In the genomic region with DNA sequence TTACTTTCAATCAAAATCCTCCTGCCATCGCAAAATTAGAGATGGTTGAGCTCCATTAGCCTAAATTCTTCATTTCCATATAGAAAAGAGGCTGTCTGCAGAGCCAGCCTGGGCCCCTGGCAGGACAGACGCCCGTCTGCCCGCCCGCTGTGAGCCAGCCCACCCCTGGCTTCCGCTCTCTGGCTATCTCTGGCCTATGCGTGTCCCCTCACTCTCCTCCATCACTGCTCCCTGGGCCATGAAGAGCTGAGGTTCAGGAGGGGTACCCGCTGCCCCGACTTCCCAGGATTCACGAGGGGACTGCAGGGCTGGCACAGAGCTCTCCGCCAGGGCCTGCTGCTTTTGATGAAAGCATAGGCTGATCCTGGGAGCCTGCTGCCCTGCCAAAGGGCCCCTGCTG, we compare ENCODE assay signal across 20 cellular contexts.
DNase-seq lines count a peak whose midpoint lies in the region; ATAC-seq and TF ChIP-seq lines count a peak whose summit lies in the region.
"Had no signal": no experiment of that assay in that cellular context is flagged by ENCODE, and none has a peak within 500 bp of the region (broad histone marks: within the 10 kb centered on the region; RNA-seq: fewer than 3 reads in every experiment).

No MANE protein-coding gene starts in this region.

- H3K27me3 Mint-ChIP-seq in neural progenitor cell (ENCODE audit: insufficient read depth, low read depth) = peaks cover 10% of the 10 kb centered on the region
- H3K27me3 Mint-ChIP-seq: activated CD4-positive, alpha-beta memory T cell treated with anti-CD3 and anti-CD28 coated beads for 36 hours; activated naive CD8-positive, alpha-beta T cell treated with anti-CD3 and anti-CD28 coated beads, Interleukin-2, amount 10 ng/mL, durations not matched to agents 7 days and 5 days; B cell had no signal

- no peak for TF ChIP-seq EP300 in transverse colon (IDR thresholded peaks at IDR 0.05; ENCODE audit: low read depth)

- no peaks in the 10 kb centered on the region for H3K9me3 Mint-ChIP-seq in neural progenitor cell
- H3K9me3 Mint-ChIP-seq: activated CD4-positive, alpha-beta memory T cell treated with anti-CD3 and anti-CD28 coated beads for 36 hours; activated naive CD8-positive, alpha-beta T cell treated with anti-CD3 and anti-CD28 coated beads, Interleukin-2, amount 10 ng/mL, durations not matched to agents 7 days and 5 days had no signal

- DNase-seq in heart left ventricle = no peak
- DNase-seq in left ventricle myocardium superior = no peak
- peak; percentile 78 for DNase-seq in WERI-Rb-1
- DNase-seq in neural progenitor cell (ENCODE audit: low spot score) = no peak
- DNase-seq in transverse colon = no peak
- no peak for DNase-seq in NCI-H2171 treated with DMSO at 0.1 percent for 48 hours (lab: John Stamatoyannopoulos, UW)
- DNase-seq in HuH-7 (ENCODE audit: low spot score) = no peak
- no peak for DNase-seq in KBM-7
- DNase-seq: activated effector memory CD4-positive, alpha-beta T cell treated with Interleukin-2 at 50 U/mL for 16 hours; activated naive CD8-positive, alpha-beta T cell treated with anti-CD3 and anti-CD28 coated beads, Interleukin-2, amount 10 ng/mL, durations not matched to agents 7 days and 5 days; effector CD8-positive, alpha-beta T cell; foreskin melanocyte; mammary epithelial cell; NCI-H2081 treated with DMSO at 0.1 percent for 48 hours; stimulated activated CD4-positive, alpha-beta T cell treated with anti-CD3 and anti-CD28 coated beads, Interleukin-1b, Interleukin-23, amount 100 ng/mL, for 48 hours had no signal

- TF ChIP-seq CTCF in heart left ventricle (IDR thresholded peaks at IDR 0.05) (no peak), WERI-Rb-1 (IDR thresholded peaks at IDR 0.05; ENCODE audit: low read depth, low read length) (no peak), neural progenitor cell (IDR thresholded peaks at IDR 0.05) (no peak), transverse colon (IDR thresholded peaks at IDR 0.05) (no peak)

- peaks cover 11 to 100% (median 85%) of the 10 kb centered on the region in 12 donors for H3K4me1 ChIP-seq in heart left ventricle
- H3K4me1 ChIP-seq in neural progenitor cell = peaks cover 74% of the 10 kb centered on the region
- peaks cover 87 to 100% (median 92%) of the 10 kb centered on the region in 4 donors for H3K4me1 ChIP-seq in transverse colon
- H3K4me1 ChIP-seq: SJSA1 had no signal

- H3K79me2 ChIP-seq in neural progenitor cell (ENCODE audit: low read depth) = no peaks in the 10 kb centered on the region

- no peaks in the 10 kb centered on the region for H3K27me3 ChIP-seq in heart left ventricle
- H3K27me3 ChIP-seq in WERI-Rb-1 (ENCODE audit: insufficient read depth, low read depth, severe bottlenecking) = no peaks in the 10 kb centered on the region
- no peaks in the 10 kb centered on the region for H3K27me3 ChIP-seq in neural progenitor cell
- H3K27me3 ChIP-seq in transverse colon = no peaks in the 10 kb centered on the region
- H3K27me3 ChIP-seq: pancreas had no signal

- WGBS in heart left ventricle, 4 donors = 62 to 72% (median 67%) methylated on average over 8 to 11 of the region's 11 CpGs
- WGBS in transverse colon (ENCODE audit: low coverage in 1 of 2), 2 donors = 90 to 100% methylated on average over 1 to 7 of the region's 11 CpGs

- peaks cover 77% of the 10 kb centered on the region for H3K4me1 Mint-ChIP-seq in neural progenitor cell

- no peaks in the 10 kb centered on the region for H3K9me3 ChIP-seq in heart left ventricle
- H3K9me3 ChIP-seq in WERI-Rb-1 (ENCODE audit: severe bottlenecking) = no peaks in the 10 kb centered on the region
- no peaks in the 10 kb centered on the region for H3K9me3 ChIP-seq in neural progenitor cell (ENCODE audit: low read depth)
- H3K9me3 ChIP-seq in transverse colon = no peaks in the 10 kb centered on the region
- H3K9me3 ChIP-seq: pancreas, SJSA1 had no signal

- H3K9ac ChIP-seq in neural progenitor cell = no peak overlapping the region

- no peak for ATAC-seq in heart left ventricle
- ATAC-seq in left ventricle myocardium superior = no peak
- ATAC-seq: GM12878 had no signal

- H4K20me1 ChIP-seq in neural progenitor cell (ENCODE audit: low read depth) = peaks cover 33% of the 10 kb centered on the region

- H3K4me3 ChIP-seq in heart left ventricle = no peak overlapping the region
- peak overlapping the region; percentile 41 for H3K4me3 ChIP-seq in WERI-Rb-1 (ENCODE audit: low read depth, low read length)
- no peak overlapping the region for H3K4me3 ChIP-seq in neural progenitor cell
- no peak overlapping the region for H3K4me3 ChIP-seq in transverse colon
- H3K4me3 ChIP-seq: GM12878, pancreas, SJSA1 had no signal

- TF ChIP-seq POLR2A in heart left ventricle (IDR thresholded peaks at IDR 0.05) (no peak), transverse colon (IDR thresholded peaks at IDR 0.05) (no peak)

- H3K36me3 ChIP-seq in heart left ventricle (no peaks in the 10 kb centered on the region), WERI-Rb-1 (peaks cover 2% of the 10 kb centered on the region), neural progenitor cell (no peaks in the 10 kb centered on the region), transverse colon (no peaks in the 10 kb centered on the region)
- H3K36me3 ChIP-seq: pancreas, SJSA1 had no signal

- peaks cover 43% of the 10 kb centered on the region for H3F3A ChIP-seq in neural progenitor cell (ENCODE audit: low read depth)

- peak overlapping the region; percentile 63 for H3K4me2 ChIP-seq in neural progenitor cell

- in situ Hi-C loops in transverse colon (cut with MboI; ENCODE audit: low pct_ligation_motif_present in 1 of 4, low pct_unique_long_range_greater_than_20kb in 1 of 4, low sequenced_read_pairs in 3 of 4) (loop anchor here in 1 of 4 donors (25.0 kb wide), 1 partner anchor 183 kb away; no protein-coding TSS in a partner anchor), KBM-7 (cut with MboI; ENCODE audit: low pct_unique_long_range_greater_than_20kb, low sequenced_read_pairs) (no loop called here)

- H3K4me3 Mint-ChIP-seq in neural progenitor cell = peak overlapping the region; percentile 15
- H3K4me3 Mint-ChIP-seq: activated CD4-positive, alpha-beta memory T cell treated with anti-CD3 and anti-CD28 coated beads for 36 hours; activated naive CD8-positive, alpha-beta T cell treated with anti-CD3 and anti-CD28 coated beads, Interleukin-2, amount 10 ng/mL, durations not matched to agents 7 days and 5 days; B cell had no signal

- H3K36me3 Mint-ChIP-seq in neural progenitor cell = no peaks in the 10 kb centered on the region
- H3K36me3 Mint-ChIP-seq: activated CD4-positive, alpha-beta memory T cell treated with anti-CD3 and anti-CD28 coated beads for 36 hours; activated naive CD8-positive, alpha-beta T cell treated with anti-CD3 and anti-CD28 coated beads, Interleukin-2, amount 10 ng/mL, durations not matched to agents 7 days and 5 days had no signal

- H3K27ac ChIP-seq in heart left ventricle = peak overlapping the region in 9 of 12 donors; percentile 38 to 94 (median 49)
- H3K27ac ChIP-seq in WERI-Rb-1 = peak overlapping the region; percentile 99
- no peak overlapping the region for H3K27ac ChIP-seq in neural progenitor cell
- peak overlapping the region; percentile 83 to 95 (median 94) for H3K27ac ChIP-seq in transverse colon
- H3K27ac ChIP-seq: pancreas, SJSA1 had no signal

- H3K27ac Mint-ChIP-seq in neural progenitor cell = no peak overlapping the region
- H3K27ac Mint-ChIP-seq: activated CD4-positive, alpha-beta memory T cell treated with anti-CD3 and anti-CD28 coated beads for 36 hours; activated naive CD8-positive, alpha-beta T cell treated with anti-CD3 and anti-CD28 coated beads, Interleukin-2, amount 10 ng/mL, durations not matched to agents 7 days and 5 days; B cell had no signal

- intact Hi-C loops in heart left ventricle (cut with DNase I) (loop anchor here in 3 of 10 donors (5.0 kb wide), 1 partner anchor 118 kb away; the partner anchor contains the start of gene CASZ1 (in 3 of the 3)), left ventricle myocardium superior (cut with micrococcal nuclease) (no loop called here), transverse colon (cut with DNase I; ENCODE audit: low total_unique reads) (no loop called here)

- no peak overlapping the region for H2AFZ ChIP-seq in neural progenitor cell (replicated peaks)
